Comparison of ENCODE assay signal across 17 cellular contexts in genomic region chr1:110272045-110272444, GRCh38.
"Had no signal": no experiment of that assay in that cellular context is flagged by ENCODE, and none has a peak within 500 bp of the region (broad histone marks: within the 10 kb centered on the region; RNA-seq: fewer than 3 reads in every experiment).

No MANE protein-coding gene starts in this region.

- ATAC-seq: activated CD4-positive, alpha-beta T cell treated with anti-CD3 and anti-CD28 coated beads for 36 hours; effector memory CD8-positive, alpha-beta T cell; foreskin keratinocyte; naive thymus-derived CD8-positive, alpha-beta T cell; stimulated activated naive CD8-positive, alpha-beta T cell treated with anti-CD3 and anti-CD28 coated beads, Interleukin-15, amount 100 ng/mL, for 72 hours had no signal

- H3K9me3 ChIP-seq: vagina had no signal

- H3K36me3 ChIP-seq: cardiac muscle cell, vagina had no signal

- H3K27me3 ChIP-seq: cardiac muscle cell, hepatocyte, vagina had no signal

- H3K27ac ChIP-seq: cardiac muscle cell, foreskin keratinocyte, hepatocyte, parathyroid adenoma, vagina had no signal

- DNase-seq: activated CD4-positive, alpha-beta T cell treated with anti-CD3 and anti-CD28 coated beads for 36 hours; activated CD4-positive, alpha-beta T cell treated with anti-CD3 and anti-CD28 coated beads, Interleukin-2, amount 50 U/mL, for 48 hours; activated gamma-delta T cell treated with Interleukin-2 at 50 U/mL for 16 hours; activated naive CD8-positive, alpha-beta T cell treated with anti-CD3 and anti-CD28 coated beads for 36 hours; amniotic stem cell; effector memory CD8-positive, alpha-beta T cell; foreskin keratinocyte; naive thymus-derived CD8-positive, alpha-beta T cell; stimulated activated CD4-positive, alpha-beta T cell treated with anti-CD3 and anti-CD28 coated beads, Interleukin-15, amount 100 ng/mL, for 24 hours; stimulated activated CD4-positive, alpha-beta T cell treated with anti-CD3 and anti-CD28 coated beads, Interleukin-4, amount 100 ng/mL, for 1 hour; stimulated activated naive CD8-positive, alpha-beta T cell treated with anti-CD3 and anti-CD28 coated beads, Interleukin-15, amount 100 ng/mL, for 72 hours; trophoblast cell had no signal

- H3K4me3 ChIP-seq: cardiac muscle cell, hepatocyte, vagina had no signal

- H3K9ac ChIP-seq: parathyroid adenoma had no signal

- H3K4me2 ChIP-seq: hepatocyte had no signal

- H2AFZ ChIP-seq: hepatocyte, parathyroid adenoma had no signal

- FAIRE-seq: TTC549 had no signal

- H3K79me2 ChIP-seq: hepatocyte, parathyroid adenoma had no signal

- H3K4me1 ChIP-seq: foreskin keratinocyte, parathyroid adenoma, vagina had no signal
